Comparison of ENCODE assay signal across 15 cellular contexts in the genomic region with DNA sequence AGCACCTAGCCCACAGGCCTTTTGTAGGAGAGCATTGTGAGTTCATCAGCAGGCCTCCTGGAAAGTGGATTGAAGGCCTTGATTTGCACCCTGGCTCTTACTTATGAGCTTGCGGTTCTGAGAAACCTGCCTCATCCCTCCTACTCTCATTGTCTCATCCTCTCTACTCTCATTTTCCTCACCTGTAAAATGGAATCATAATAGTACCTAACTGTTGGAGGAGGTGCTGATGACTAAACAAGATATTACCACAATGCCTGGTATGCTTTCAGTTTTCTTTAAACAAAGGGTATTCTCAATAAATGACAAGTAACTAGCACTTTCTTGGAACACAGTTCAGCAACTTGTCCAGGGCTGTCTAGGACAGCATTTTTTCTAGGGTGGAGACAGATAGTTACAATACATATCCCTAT.
DNase-seq lines count a peak whose midpoint lies in the region; ATAC-seq and TF ChIP-seq lines count a peak whose summit lies in the region.
"Had no signal": no experiment of that assay in that cellular context is flagged by ENCODE, and none has a peak within 500 bp of the region (broad histone marks: within the 10 kb centered on the region; RNA-seq: fewer than 3 reads in every experiment).

No MANE protein-coding gene starts in this region.

- no peak overlapping the region for H3K27ac Mint-ChIP-seq in activated naive CD8-positive, alpha-beta T cell treated with anti-CD3 and anti-CD28 coated beads, Interleukin-2, amount 50 U/mL, for 24 hours
- H3K27ac Mint-ChIP-seq in activated naive CD8-positive, alpha-beta T cell treated with anti-CD3 and anti-CD28 coated beads for 36 hours: no peak overlapping the region
- H3K27ac Mint-ChIP-seq: immature natural killer cell had no signal

- peaks cover 36% of the 10 kb centered on the region for H3K4me1 ChIP-seq in OCI-LY3 (ENCODE audit: low read length)
- H3K4me1 ChIP-seq: spleen had no signal

- peaks cover 5% of the 10 kb centered on the region for H3K4me1 Mint-ChIP-seq in activated naive CD8-positive, alpha-beta T cell treated with anti-CD3 and anti-CD28 coated beads, Interleukin-2, amount 50 U/mL, for 24 hours
- peaks cover 14% of the 10 kb centered on the region for H3K4me1 Mint-ChIP-seq in activated naive CD8-positive, alpha-beta T cell treated with anti-CD3 and anti-CD28 coated beads for 36 hours
- H3K4me1 Mint-ChIP-seq: immature natural killer cell had no signal

- no peak overlapping the region for H3K4me3 ChIP-seq in OCI-LY3 (ENCODE audit: low read length)
- H3K4me3 ChIP-seq: spleen, vagina had no signal

- no peaks in the 10 kb centered on the region for H4K20me1 ChIP-seq in OCI-LY3 (ENCODE audit: insufficient read depth, low read length)

- H3K36me3 Mint-ChIP-seq in activated naive CD8-positive, alpha-beta T cell treated with anti-CD3 and anti-CD28 coated beads, Interleukin-2, amount 50 U/mL, for 24 hours (ENCODE audit: low read depth): no peaks in the 10 kb centered on the region
- no peaks in the 10 kb centered on the region for H3K36me3 Mint-ChIP-seq in activated naive CD8-positive, alpha-beta T cell treated with anti-CD3 and anti-CD28 coated beads for 36 hours
- H3K36me3 Mint-ChIP-seq: immature natural killer cell had no signal

- no peak overlapping the region for H3K9ac ChIP-seq in OCI-LY3 (ENCODE audit: low read length)

- H3K9me3 Mint-ChIP-seq in activated naive CD8-positive, alpha-beta T cell treated with anti-CD3 and anti-CD28 coated beads, Interleukin-2, amount 50 U/mL, for 24 hours: no peaks in the 10 kb centered on the region
- H3K9me3 Mint-ChIP-seq in activated naive CD8-positive, alpha-beta T cell treated with anti-CD3 and anti-CD28 coated beads for 36 hours: no peaks in the 10 kb centered on the region
- H3K9me3 Mint-ChIP-seq: immature natural killer cell had no signal

- H2AFZ ChIP-seq in OCI-LY3 (ENCODE audit: low read depth, low read length): no peak overlapping the region

- no peak for DNase-seq in activated naive CD8-positive, alpha-beta T cell treated with anti-CD3 and anti-CD28 coated beads, Interleukin-2, amount 50 U/mL, for 24 hours
- DNase-seq in activated naive CD8-positive, alpha-beta T cell treated with anti-CD3 and anti-CD28 coated beads for 36 hours: no peak
- no peak for DNase-seq in stimulated activated naive CD8-positive, alpha-beta T cell treated with anti-CD3 and anti-CD28 coated beads, Interleukin-15, Interleukin-2, amounts not matched to agents 100 U/mL and 50 U/mL, for 24 hours
- DNase-seq in glomerular visceral epithelial cell (ENCODE audit: extremely low spot score): no peak
- DNase-seq in kidney glomerular epithelial cell (lab: John Stamatoyannopoulos, UW): no peak
- DNase-seq in 8988T: no peak
- DNase-seq: DMS153; effector CD4-positive, alpha-beta T cell; foreskin melanocyte; immature natural killer cell; NCI-H2029 treated with DMSO at 0.1 percent for 48 hours; spleen had no signal

- H3K27ac ChIP-seq in OCI-LY3 (ENCODE audit: low read length): no peak overlapping the region
- H3K27ac ChIP-seq: spleen, vagina had no signal

- H3K79me2 ChIP-seq in OCI-LY3 (ENCODE audit: low read length): no peaks in the 10 kb centered on the region

- H3K9me3 ChIP-seq in OCI-LY3 (ENCODE audit: insufficient read depth, low read length): 0 out of 2 replicates have a peak, but pooled peaks cover 7% of the 10 kb centered on the region
- H3K9me3 ChIP-seq: spleen, vagina had no signal

- H3K27me3 Mint-ChIP-seq in activated naive CD8-positive, alpha-beta T cell treated with anti-CD3 and anti-CD28 coated beads, Interleukin-2, amount 50 U/mL, for 24 hours: peaks cover 3% of the 10 kb centered on the region
- peaks cover 9% of the 10 kb centered on the region for H3K27me3 Mint-ChIP-seq in activated naive CD8-positive, alpha-beta T cell treated with anti-CD3 and anti-CD28 coated beads for 36 hours

- no peak overlapping the region for H3K4me3 Mint-ChIP-seq in activated naive CD8-positive, alpha-beta T cell treated with anti-CD3 and anti-CD28 coated beads, Interleukin-2, amount 50 U/mL, for 24 hours
- H3K4me3 Mint-ChIP-seq in activated naive CD8-positive, alpha-beta T cell treated with anti-CD3 and anti-CD28 coated beads for 36 hours: no peak overlapping the region
- H3K4me3 Mint-ChIP-seq: immature natural killer cell had no signal

- no peak for TF ChIP-seq CTCF in OCI-LY3 (IDR thresholded peaks at IDR 0.05; ENCODE audit: low read depth, low read length)

- ATAC-seq in activated naive CD8-positive, alpha-beta T cell treated with anti-CD3 and anti-CD28 coated beads, Interleukin-2, amount 50 U/mL, for 24 hours: peak; percentile 40
- peak; percentile 50 for ATAC-seq in GM21723 (IDR thresholded peaks at IDR 0.05; ENCODE audit: unreplicated experiment)
- ATAC-seq in stimulated activated naive CD8-positive, alpha-beta T cell treated with anti-CD3 and anti-CD28 coated beads, Interleukin-15, Interleukin-2, amounts not matched to agents 100 U/mL and 50 U/mL, for 24 hours: peak; percentile 19

- H3K27me3 ChIP-seq in OCI-LY3 (ENCODE audit: low read depth, low read length): no peaks in the 10 kb centered on the region
- H3K27me3 ChIP-seq: spleen, vagina had no signal

- peaks cover 6% of the 10 kb centered on the region for H3K36me3 ChIP-seq in OCI-LY3 (replicated peaks; ENCODE audit: low read depth, low read length)
- H3K36me3 ChIP-seq: spleen, vagina had no signal

- H3K4me2 ChIP-seq in OCI-LY3 (ENCODE audit: low read length): peak overlapping the region; percentile 97; the same call in 1 of the 2 replicates
